In the genomic region with DNA sequence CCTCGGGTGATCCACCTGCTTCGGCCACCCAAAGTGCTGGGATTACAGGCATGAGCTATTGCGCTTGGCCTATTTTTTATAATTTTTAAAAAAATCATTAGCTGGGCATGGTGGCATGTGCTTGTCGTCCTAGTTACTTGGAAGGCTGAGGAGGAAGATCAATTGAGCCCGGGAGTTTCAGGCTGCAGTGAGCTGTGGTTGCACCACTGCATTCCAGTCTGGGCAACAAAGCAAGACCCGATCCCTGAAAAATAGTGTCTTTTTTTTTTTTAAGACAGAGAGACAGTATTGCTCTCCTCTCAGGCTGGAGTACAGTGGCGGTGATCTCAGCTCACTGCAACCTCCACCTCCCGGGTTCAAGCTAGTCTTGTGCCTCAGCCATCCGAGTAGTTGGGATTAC, we compare ENCODE assay signal across 33 cellular contexts.
"Had no signal": no experiment of that assay in that cellular context is flagged by ENCODE, and none has a peak within 500 bp of the region (broad histone marks: within the 10 kb centered on the region; RNA-seq: fewer than 3 reads in every experiment).

No MANE protein-coding gene starts in this region.

- H3K9me3 Mint-ChIP-seq: activated naive CD4-positive, alpha-beta T cell treated with anti-CD3 and anti-CD28 coated beads, Interleukin-2, amount 10 ng/mL, durations not matched to agents 7 days and 5 days; activated naive CD8-positive, alpha-beta T cell treated with anti-CD3 and anti-CD28 coated beads, Interleukin-2, amount 10 ng/mL, durations not matched to agents 7 days and 5 days; effector memory CD8-positive, alpha-beta T cell; immature natural killer cell; nephron progenitor cell; stimulated activated naive B cell treated with anti-CD40 and anti-IgM and Interleukin-4, amounts not matched to agents 10 μg/mL and 1 μg/mL and 100 μg/mL, for 72 hours; T-helper 1 cell treated with Interleukin-12 subunit alpha and Interleukin-12 subunit beta and Interleukin-4 antibody, amounts not matched to agents 30 μg/mL and 1 μg/mL, for 36 hours had no signal

- H3K4me3 Mint-ChIP-seq: activated naive CD4-positive, alpha-beta T cell treated with anti-CD3 and anti-CD28 coated beads, Interleukin-2, amount 10 ng/mL, durations not matched to agents 7 days and 5 days; activated naive CD8-positive, alpha-beta T cell treated with anti-CD3 and anti-CD28 coated beads, Interleukin-2, amount 10 ng/mL, durations not matched to agents 7 days and 5 days; effector memory CD8-positive, alpha-beta T cell; immature natural killer cell; nephron progenitor cell; stimulated activated naive B cell treated with anti-CD40 and anti-IgM and Interleukin-4, amounts not matched to agents 10 μg/mL and 1 μg/mL and 100 μg/mL, for 72 hours; T-helper 1 cell treated with Interleukin-12 subunit alpha and Interleukin-12 subunit beta and Interleukin-4 antibody, amounts not matched to agents 30 μg/mL and 1 μg/mL, for 36 hours had no signal

- H3K27ac ChIP-seq: body of pancreas, colonic mucosa, left lung, ovary, prostate gland, sigmoid colon, stomach, suprapubic skin, tibial artery, upper lobe of right lung, VCaP had no signal

- ATAC-seq: body of pancreas; effector memory CD8-positive, alpha-beta T cell; left lung; stimulated activated naive B cell treated with anti-CD40 and anti-IgM and Interleukin-4, amounts not matched to agents 10 μg/mL and 1 μg/mL and 100 μg/mL, for 72 hours; upper lobe of right lung had no signal

- H3K27me3 Mint-ChIP-seq: activated naive CD4-positive, alpha-beta T cell treated with anti-CD3 and anti-CD28 coated beads, Interleukin-2, amount 10 ng/mL, durations not matched to agents 7 days and 5 days; activated naive CD8-positive, alpha-beta T cell treated with anti-CD3 and anti-CD28 coated beads, Interleukin-2, amount 10 ng/mL, durations not matched to agents 7 days and 5 days; effector memory CD8-positive, alpha-beta T cell; stimulated activated naive B cell treated with anti-CD40 and anti-IgM and Interleukin-4, amounts not matched to agents 10 μg/mL and 1 μg/mL and 100 μg/mL, for 72 hours had no signal

- H3K27me3 ChIP-seq: body of pancreas, colonic mucosa, left lung, ovary, sigmoid colon, stomach, suprapubic skin, tibial artery, upper lobe of right lung had no signal

- H3K27ac Mint-ChIP-seq: activated naive CD4-positive, alpha-beta T cell treated with anti-CD3 and anti-CD28 coated beads, Interleukin-2, amount 10 ng/mL, durations not matched to agents 7 days and 5 days; activated naive CD8-positive, alpha-beta T cell treated with anti-CD3 and anti-CD28 coated beads, Interleukin-2, amount 10 ng/mL, durations not matched to agents 7 days and 5 days; effector memory CD8-positive, alpha-beta T cell; immature natural killer cell; nephron progenitor cell; stimulated activated naive B cell treated with anti-CD40 and anti-IgM and Interleukin-4, amounts not matched to agents 10 μg/mL and 1 μg/mL and 100 μg/mL, for 72 hours; T-helper 1 cell treated with Interleukin-12 subunit alpha and Interleukin-12 subunit beta and Interleukin-4 antibody, amounts not matched to agents 30 μg/mL and 1 μg/mL, for 36 hours had no signal

- H3K36me3 ChIP-seq: colonic mucosa, ovary, prostate gland had no signal

- H3K4me3 ChIP-seq: body of pancreas, colonic mucosa, left lung, ovary, prostate gland, sigmoid colon, stomach, suprapubic skin, tibial artery, upper lobe of right lung had no signal

- DNase-seq: activated CD4-positive, alpha-beta T cell treated with anti-CD3 and anti-CD28 coated beads for 4 hours; activated CD4-positive, alpha-beta T cell treated with anti-CD3 and anti-CD28 coated beads, Interleukin-2, amount 50 U/mL, for 48 hours; activated CD8-positive, alpha-beta memory T cell treated with anti-CD3 and anti-CD28 coated beads for 24 hours; activated gamma-delta T cell; activated naive CD4-positive, alpha-beta T cell treated with anti-CD3 and anti-CD28 coated beads, Interleukin-2, amount 10 ng/mL, durations not matched to agents 7 days and 5 days; activated naive CD8-positive, alpha-beta T cell treated with anti-CD3 and anti-CD28 coated beads, Interleukin-2, amount 10 ng/mL, durations not matched to agents 7 days and 5 days; activated T-cell treated with anti-CD3 and anti-CD28 coated beads, Interleukin-2, amount 50 U/mL, for 1 hour; amygdala; body of pancreas; colonic mucosa; effector memory CD8-positive, alpha-beta T cell; erythroblast; head of caudate nucleus; hypothalamus; immature natural killer cell; kidney glomerular epithelial cell; left lung; nephron progenitor cell; ovary; retina; sigmoid colon; stimulated activated CD4-positive, alpha-beta T cell treated with anti-CD3 and anti-CD28 coated beads, Interleukin-15, amount 100 ng/mL, for 24 hours; stimulated activated CD4-positive, alpha-beta T cell treated with anti-CD3 and anti-CD28 coated beads, Interleukin-2, amount 100 ng/mL, for 24 hours; stimulated activated naive B cell treated with anti-CD40 and anti-IgM and Interleukin-4, amounts not matched to agents 10 μg/mL and 1 μg/mL and 100 μg/mL, for 72 hours; stomach; SW 1271; T-helper 9 cell; tibial artery; upper lobe of right lung had no signal

- H3K4me1 ChIP-seq: colonic mucosa, prostate gland had no signal
